Comparison of ENCODE assay signal across 18 cellular contexts in genomic region chr14:75244121-75244520, GRCh38. TPM values are rescaled to one million over a fixed set of nuclear protein-coding genes. Genes with fewer than 3 reads are reported as not detected.
A peak's percentile ranks its signal among the peaks of the same experiment; 100 is the strongest.
DNase-seq lines count a peak whose midpoint lies in the region; ATAC-seq lines count a peak whose summit lies in the region.
"Had no signal": no experiment of that assay in that cellular context is flagged by ENCODE, and none has a peak within 500 bp of the region (broad histone marks: within the 10 kb centered on the region; RNA-seq: fewer than 3 reads in every experiment).

No MANE protein-coding gene starts in this region.

- H3K4me3 ChIP-seq in skeletal muscle tissue (ENCODE audit: low read length in 3 of 3) = no peak overlapping the region
- H3K4me3 ChIP-seq: A549 had no signal

- no peak for DNase-seq in activated naive CD4-positive, alpha-beta T cell (lab: John Stamatoyannopoulos, UW)
- DNase-seq in amniotic epithelial cell (ENCODE audit: low read depth) (peak; percentile 33), iris pigment epithelial cell (ENCODE audit: low read depth) (peak; percentile 79), SW480 (ENCODE audit: low spot score) (no peak)
- no peak for DNase-seq in activated T-cell treated with anti-CD3 and anti-CD28 coated beads, Interleukin-2, amount 50 U/mL, for 4 hours
- DNase-seq: AML-193; Caco-2; CD4-positive, alpha-beta T cell; GOT3; H7; HFFc6 had no signal

- no peak overlapping the region for H3K4me3 Mint-ChIP-seq in activated naive CD4-positive, alpha-beta T cell treated with anti-CD3 and anti-CD28 coated beads, Interleukin-2, amount 50 U/mL, for 24 hours
- no peak overlapping the region for H3K4me3 Mint-ChIP-seq in activated T-cell treated with anti-CD3 and anti-CD28 coated beads, Interleukin-2, amount 50 U/mL, for 4 hours
- H3K4me3 Mint-ChIP-seq: CD4-positive, alpha-beta T cell; HFFc6 had no signal

- peaks cover 34% of the 10 kb centered on the region for H3K4me1 Mint-ChIP-seq in activated naive CD4-positive, alpha-beta T cell treated with anti-CD3 and anti-CD28 coated beads, Interleukin-2, amount 50 U/mL, for 24 hours
- peaks cover 33% of the 10 kb centered on the region for H3K4me1 Mint-ChIP-seq in activated T-cell treated with anti-CD3 and anti-CD28 coated beads, Interleukin-2, amount 50 U/mL, for 4 hours (ENCODE audit: low read depth)

- ATAC-seq in GM21576 (IDR thresholded peaks at IDR 0.05; ENCODE audit: unreplicated experiment) = no peak
- no peak for ATAC-seq in activated T-cell treated with anti-CD3 and anti-CD28 coated beads, Interleukin-2, amount 50 U/mL, for 4 hours
- ATAC-seq: A549, HCT116 had no signal

- H3K9me3 Mint-ChIP-seq in activated naive CD4-positive, alpha-beta T cell treated with anti-CD3 and anti-CD28 coated beads, Interleukin-2, amount 50 U/mL, for 24 hours = no peaks in the 10 kb centered on the region
- H3K9me3 Mint-ChIP-seq in activated T-cell treated with anti-CD3 and anti-CD28 coated beads, Interleukin-2, amount 50 U/mL, for 4 hours = no peaks in the 10 kb centered on the region
- H3K9me3 Mint-ChIP-seq: CD4-positive, alpha-beta T cell; HFFc6 had no signal

- no peaks in the 10 kb centered on the region for H3K27me3 Mint-ChIP-seq in activated naive CD4-positive, alpha-beta T cell treated with anti-CD3 and anti-CD28 coated beads, Interleukin-2, amount 50 U/mL, for 24 hours
- H3K27me3 Mint-ChIP-seq in activated T-cell treated with anti-CD3 and anti-CD28 coated beads, Interleukin-2, amount 50 U/mL, for 4 hours (ENCODE audit: low read depth) = no peaks in the 10 kb centered on the region
- H3K27me3 Mint-ChIP-seq: CD4-positive, alpha-beta T cell had no signal

- peak overlapping the region; percentile 74 for H3K27ac Mint-ChIP-seq in activated naive CD4-positive, alpha-beta T cell treated with anti-CD3 and anti-CD28 coated beads, Interleukin-2, amount 50 U/mL, for 24 hours
- H3K27ac Mint-ChIP-seq: CD4-positive, alpha-beta T cell; HFFc6 had no signal

- H3K27ac ChIP-seq in skeletal muscle tissue (ENCODE audit: low read depth, low read length) = peak overlapping the region; percentile 68
- H3K27ac ChIP-seq: 22Rv1, A549, C4-2B had no signal

- H3K36me3 ChIP-seq in skeletal muscle tissue (ENCODE audit: control insufficient read depth in 3 of 3, insufficient read depth in 3 of 3, low read length in 3 of 3) = no peaks in the 10 kb centered on the region

- H3K27me3 ChIP-seq in skeletal muscle tissue (ENCODE audit: control insufficient read depth in 3 of 3, insufficient read depth in 3 of 3, low read length in 3 of 3) = no peaks in the 10 kb centered on the region

- peaks cover 25 to 43% (median 25%) of the 10 kb centered on the region in 3 donors for H3K4me1 ChIP-seq in skeletal muscle tissue (ENCODE audit: control insufficient read depth in 3 of 3, insufficient read depth in 3 of 3, low read length in 3 of 3)

- H3K9me3 ChIP-seq in skeletal muscle tissue (ENCODE audit: control insufficient read depth in 3 of 3, low read length in 3 of 3) = no peaks in the 10 kb centered on the region
- H3K9me3 ChIP-seq: A549, Caco-2 had no signal

- H3K9ac ChIP-seq in skeletal muscle tissue (ENCODE audit: low read depth in 1 of 3, low read length in 3 of 3) = peak overlapping the region in 1 of 3 donors; percentile 17

- H3K36me3 Mint-ChIP-seq in activated naive CD4-positive, alpha-beta T cell treated with anti-CD3 and anti-CD28 coated beads, Interleukin-2, amount 50 U/mL, for 24 hours = no peaks in the 10 kb centered on the region
- no peaks in the 10 kb centered on the region for H3K36me3 Mint-ChIP-seq in activated T-cell treated with anti-CD3 and anti-CD28 coated beads, Interleukin-2, amount 50 U/mL, for 4 hours (ENCODE audit: insufficient read depth)

RNA-seq across cellular contexts. Expression of gene FOS, which starts 34.5 kb away (rescaled TPM):
- 134 TPM for total RNA-seq in skeletal muscle tissue
- 10 to 100 TPM; 16.8 to 19.5 (median 18.1) TPM for total RNA-seq in activated T-cell treated with anti-CD3 and anti-CD28 coated beads, Interleukin-2, amount 50 U/mL, for 4 hours

Comparison
In these comparisons a context has a peak if more than half of its experiments do, and no peak if none do; other contexts are left out.
1. DNase-seq: peak in amniotic epithelial cell (single experiment) and iris pigment epithelial cell (single experiment); none in activated naive CD4-positive, alpha-beta T cell (0 of 4), activated T-cell treated with anti-CD3 and anti-CD28 coated beads, Interleukin-2, amount 50 U/mL, for 4 hours (single experiment) and SW480 (single experiment).